ENCODE assay signal across 17 cellular contexts in the genomic region with DNA sequence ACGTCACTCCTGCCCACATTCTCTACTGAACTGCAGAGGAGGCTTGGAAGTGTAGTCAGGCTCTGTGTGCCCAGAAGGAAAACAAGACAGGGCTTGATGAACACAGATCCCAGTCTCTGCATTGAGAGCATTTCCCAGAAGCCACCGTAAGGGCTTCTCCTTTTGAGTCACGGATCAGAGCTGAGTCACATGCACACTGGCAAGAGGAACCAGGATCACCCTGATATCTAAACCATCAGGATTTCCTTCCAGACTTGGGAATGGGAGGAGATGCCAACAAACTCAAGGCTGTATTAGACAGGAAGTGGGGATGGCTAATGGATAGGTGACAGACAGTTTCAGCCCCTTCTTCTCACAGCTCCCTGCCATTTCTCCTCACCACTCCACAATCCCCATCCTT. TPM values are rescaled to one million over a fixed set of nuclear protein-coding genes. Genes with fewer than 3 reads are reported as not detected.
DNase-seq lines count a peak whose midpoint lies in the region; ATAC-seq and FAIRE-seq lines count a peak whose summit lies in the region.
"Had no signal": no experiment of that assay in that cellular context is flagged by ENCODE, and none has a peak within 500 bp of the region (broad histone marks: within the 10 kb centered on the region; RNA-seq: fewer than 3 reads in every experiment).

No MANE protein-coding gene starts in this region.

- 71 to 87% methylated on average over 2 to 3 of the region's 3 CpGs for WGBS in mesodermal cell (ENCODE audit: insufficient coverage in 2 of 2), 2 experiments

- H3K27ac Mint-ChIP-seq in CD8-positive, alpha-beta memory T cell: no peak overlapping the region
- H3K27ac Mint-ChIP-seq: brain, WTC11 had no signal

- DNase-seq in GM03348 (ENCODE audit: low spot score) (peak; percentile 55), RCC 7860 (ENCODE audit: low spot score) (peak; percentile 84), dermis blood vessel endothelial cell (peak; percentile 74), posterior vena cava (ENCODE audit: low spot score) (no peak)
- DNase-seq in CD8-positive, alpha-beta memory T cell: no peak
- DNase-seq: activated T-cell treated with anti-CD3 and anti-CD28 coated beads, Interleukin-2, amount 50 U/mL, for 4 hours; COR-L47; left ventricle myocardium inferior; NCI-H510A; SHP77; stimulated activated CD4-positive, alpha-beta T cell treated with anti-CD3 and anti-CD28 coated beads, Interleukin-2, amount 100 ng/mL, for 24 hours; stimulated activated naive CD4-positive, alpha-beta T cell treated with Interleukin-2 at 50 U/mL for 16 hours had no signal

- CTCF ChIA-PET in CD8-positive, alpha-beta memory T cell (lab: Charles Lee): no interaction called here

- H3K9me3 ChIP-seq in mesodermal cell (ENCODE audit: control insufficient read depth, low read length): no peaks in the 10 kb centered on the region
- no peaks in the 10 kb centered on the region for H3K9me3 ChIP-seq in CD8-positive, alpha-beta memory T cell (ENCODE audit: low read length)

- peaks cover 0 to 7% (median 0%) of the 10 kb centered on the region in 5 donors for H3K9me3 Mint-ChIP-seq in CD8-positive, alpha-beta memory T cell
- H3K9me3 Mint-ChIP-seq: activated T-cell treated with anti-CD3 and anti-CD28 coated beads, Interleukin-2, amount 50 U/mL, for 4 hours; WTC11 had no signal

- H3K27me3 Mint-ChIP-seq in CD8-positive, alpha-beta memory T cell: peaks cover 21 to 36% of the 10 kb centered on the region in 2 donors

- peak; percentile 89 for FAIRE-seq in RCC 7860 (lab: Jason Lieb, UNC)

- no peaks in the 10 kb centered on the region for H3K4me1 Mint-ChIP-seq in CD8-positive, alpha-beta memory T cell

- H3K36me3 ChIP-seq in mesodermal cell (ENCODE audit: control insufficient read depth, insufficient read depth, low read length): no peaks in the 10 kb centered on the region
- no peaks in the 10 kb centered on the region for H3K36me3 ChIP-seq in CD8-positive, alpha-beta memory T cell (ENCODE audit: insufficient read depth, low read length)
- H3K36me3 ChIP-seq: left ventricle myocardium inferior had no signal

- peaks cover 5% of the 10 kb centered on the region for H3K27me3 ChIP-seq in CD8-positive, alpha-beta memory T cell (ENCODE audit: insufficient read depth, low read length, poor library complexity, severe bottlenecking)

- no peak for ATAC-seq in HG02759 (IDR thresholded peaks at IDR 0.05; ENCODE audit: unreplicated experiment)
- ATAC-seq in HG03432 (IDR thresholded peaks at IDR 0.05; ENCODE audit: unreplicated experiment): no peak
- ATAC-seq: activated T-cell treated with anti-CD3 and anti-CD28 coated beads, Interleukin-2, amount 50 U/mL, for 4 hours; WTC11 had no signal

- intact Hi-C loops in posterior vena cava (cut with DNase I): no loop called here

- peaks cover 6% of the 10 kb centered on the region for H3K4me1 ChIP-seq in mesodermal cell (ENCODE audit: control insufficient read depth, insufficient read depth, low read length, poor library complexity, severe bottlenecking)
- no peaks in the 10 kb centered on the region for H3K4me1 ChIP-seq in CD8-positive, alpha-beta memory T cell (ENCODE audit: insufficient read depth, low read length)
- H3K4me1 ChIP-seq: left ventricle myocardium inferior had no signal

- POLR2A ChIA-PET in CD8-positive, alpha-beta memory T cell (lab: Charles Lee): interaction anchor here (0.6 kb wide), 1 partner anchor 414 kb away, joined by 4 read pairs; no protein-coding TSS in a partner anchor

- H3K27ac ChIP-seq in mesodermal cell (ENCODE audit: low read depth, low read length, severe bottlenecking): peak overlapping the region; percentile 29
- H3K27ac ChIP-seq in CD8-positive, alpha-beta memory T cell (ENCODE audit: low read depth, low read length): no peak overlapping the region
- H3K27ac ChIP-seq: left ventricle myocardium inferior had no signal

- H3K4me3 Mint-ChIP-seq in CD8-positive, alpha-beta memory T cell: no peak overlapping the region
- H3K4me3 Mint-ChIP-seq: activated T-cell treated with anti-CD3 and anti-CD28 coated beads, Interleukin-2, amount 50 U/mL, for 4 hours; brain; WTC11 had no signal

- H3K4me3 ChIP-seq in mesodermal cell (ENCODE audit: extremely low read depth, insufficient read depth, low read length, poor library complexity, severe bottlenecking): no peak overlapping the region
- no peak overlapping the region for H3K4me3 ChIP-seq in CD8-positive, alpha-beta memory T cell (ENCODE audit: low read length)
- H3K4me3 ChIP-seq: left ventricle myocardium inferior had no signal

- H3K36me3 Mint-ChIP-seq in CD8-positive, alpha-beta memory T cell: no peaks in the 10 kb centered on the region
- H3K36me3 Mint-ChIP-seq: brain, WTC11 had no signal

RNA-seq across cellular contexts. Expression of a gene that starts 17.7 kb away (rescaled TPM):
- total RNA-seq in dermis blood vessel endothelial cell (15.6 and 17.9 TPM in 2 replicates), posterior vena cava (10 to 100 TPM; 17.4 to 23.0 TPM)
- polyA plus RNA-seq in mesodermal cell (2013, experiment 1 of 2): 24.3 TPM
- polyA plus RNA-seq in mesodermal cell (2013, experiment 2 of 2): 21.7 TPM
- total RNA-seq in CD8-positive, alpha-beta memory T cell: not detected
- polyA plus RNA-seq in CD8-positive, alpha-beta memory T cell: 0.16 TPM

RNA-seq across cellular contexts. Expression of a gene that starts 39.1 kb away (rescaled TPM):
- total RNA-seq in dermis blood vessel endothelial cell (0.98 and 1.5 TPM in 2 replicates), posterior vena cava (10 to 100 TPM in 1 of 2 donors, 1 to 10 TPM in 1; 8.5 to 10.0 TPM)
- 2.9 TPM for polyA plus RNA-seq in mesodermal cell (2013, experiment 1 of 2)
- polyA plus RNA-seq in mesodermal cell (2013, experiment 2 of 2): 2.1 TPM
- under 1 TPM; 0.37 to 0.80 TPM for total RNA-seq in CD8-positive, alpha-beta memory T cell
- 0.64 TPM for polyA plus RNA-seq in CD8-positive, alpha-beta memory T cell

Comparison
In these comparisons a context has a peak if more than half of its experiments do, and no peak if none do; other contexts are left out.
1. DNase-seq: peak in GM03348 (single experiment), RCC 7860 (single experiment) and dermis blood vessel endothelial cell (single experiment); none in CD8-positive, alpha-beta memory T cell (0 of 5) and posterior vena cava (single experiment).
2. RNA of a gene that starts 17.7 kb away (total RNA-seq): 17.4 to 23.0 TPM in posterior vena cava and 15.6 to 17.9 TPM in dermis blood vessel endothelial cell; not detected in CD8-positive, alpha-beta memory T cell; every median in the first group is over 10 times any median in the second.